ENCODE assay signal across 8 cellular contexts in the genomic region with DNA sequence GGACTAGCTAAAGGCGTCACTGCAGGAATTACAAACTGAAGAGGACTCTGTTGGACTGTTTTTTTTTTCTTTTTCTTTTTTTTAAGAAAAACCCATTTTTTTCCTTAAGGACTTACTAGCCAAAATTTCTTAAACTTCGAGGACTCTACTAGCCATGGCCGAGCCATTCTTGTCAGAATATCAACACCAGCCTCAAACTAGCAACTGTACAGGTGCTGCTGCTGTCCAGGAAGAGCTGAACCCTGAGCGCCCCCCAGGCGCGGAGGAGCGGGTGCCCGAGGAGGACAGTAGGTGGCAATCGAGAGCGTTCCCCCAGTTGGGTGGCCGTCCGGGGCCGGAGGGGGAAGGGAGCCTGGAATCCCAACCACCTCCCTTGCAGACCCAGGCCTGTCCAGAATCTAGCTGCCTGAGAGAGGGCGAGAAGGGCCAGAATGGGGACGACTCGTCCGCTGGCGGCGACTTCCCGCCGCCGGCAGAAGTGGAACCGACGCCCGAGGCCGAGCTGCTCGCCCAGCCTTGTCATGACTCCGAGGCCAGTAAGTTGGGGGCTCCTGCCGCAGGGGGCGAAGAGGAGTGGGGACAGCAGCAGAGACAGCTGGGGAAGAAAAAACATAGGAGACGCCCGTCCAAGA. TPM values are rescaled to one million over a fixed set of nuclear protein-coding genes. Genes with fewer than 3 reads are reported as not detected.
A peak's percentile ranks its signal among the peaks of the same experiment; 100 is the strongest.
DNase-seq lines count a peak whose midpoint lies in the region; ATAC-seq and TF ChIP-seq lines count a peak whose summit lies in the region.

No MANE protein-coding gene starts in this region.

- no peaks in the 10 kb centered on the region for H3K9me3 ChIP-seq in naive thymus-derived CD4-positive, alpha-beta T cell (ENCODE audit: control insufficient read depth in 2 of 3, low read length in 3 of 3)

- H3K27ac Mint-ChIP-seq in naive thymus-derived CD4-positive, alpha-beta T cell: peak overlapping the region; percentile 99 to 100 (median 100)

- H3K4me1 ChIP-seq in naive thymus-derived CD4-positive, alpha-beta T cell (ENCODE audit: control insufficient read depth in 2 of 2, insufficient read depth in 2 of 2, low read length in 2 of 2): peaks cover 21 to 31% of the 10 kb centered on the region in 2 donors

- CTCF ChIA-PET in naive thymus-derived CD4-positive, alpha-beta T cell (lab: Charles Lee): interaction anchor here (0.6 to 6.3 kb wide), 20 partner anchors 8 to 637 kb away, joined by 3 to 114 read pairs (median 6); a partner anchor contains a TSS

- peaks cover 0 to 7% (median 0%) of the 10 kb centered on the region in 5 donors for H3K27me3 Mint-ChIP-seq in naive thymus-derived CD4-positive, alpha-beta T cell

- H3K9me3 Mint-ChIP-seq in naive thymus-derived CD4-positive, alpha-beta T cell: peaks cover 0 to 13% (median 0%) of the 10 kb centered on the region in 11 donors

- peak overlapping the region; percentile 84 for H3K27ac ChIP-seq in naive thymus-derived CD4-positive, alpha-beta T cell (ENCODE audit: low read depth, low read length)
- peak overlapping the region; percentile 92 for H3K27ac ChIP-seq in substantia nigra (ENCODE audit: low read depth, low read length, poor library complexity, severe bottlenecking)

- H3K4me3 ChIP-seq in fibroblast of mammary gland (ENCODE audit: control insufficient read depth, low read depth, low read length): peak overlapping the region; percentile 63
- peak overlapping the region; percentile 93 for H3K4me3 ChIP-seq in naive thymus-derived CD4-positive, alpha-beta T cell (ENCODE audit: low read length)

- peak; percentile 82 for TF ChIP-seq CTCF in LNCAP (IDR thresholded peaks at IDR 0.05)
- TF ChIP-seq CTCF in fibroblast of mammary gland (conservative IDR thresholded peaks at IDR 0.05; ENCODE audit: control insufficient read depth, insufficient read depth, low read depth, low read length): peak; percentile 79

- H3K27me3 ChIP-seq in naive thymus-derived CD4-positive, alpha-beta T cell (ENCODE audit: control insufficient read depth in 2 of 2, insufficient read depth in 2 of 2, low read length in 2 of 2): no peaks in the 10 kb centered on the region

- intact Hi-C loops in naive thymus-derived CD4-positive, alpha-beta T cell (cut with micrococcal nuclease): loop anchor here (1.0 to 10.0 kb wide), 7 partner anchors 23 to 1043 kb away; a partner anchor contains a TSS

- peaks cover 18 to 63% (median 51%) of the 10 kb centered on the region in 7 donors for H3K4me1 Mint-ChIP-seq in naive thymus-derived CD4-positive, alpha-beta T cell

- H3K36me3 Mint-ChIP-seq in naive thymus-derived CD4-positive, alpha-beta T cell: peaks cover 0 to 15% (median 0%) of the 10 kb centered on the region in 5 donors

- DNase-seq in SIG-M5 treated with dmso at 0.1 percent for 504 hours (lab: John Stamatoyannopoulos, UW; ENCODE audit: unreplicated experiment) (peak; percentile 84), SIG-M5 (lab: John Stamatoyannopoulos, UW) (no peak), RPMI8226 (peak; percentile 85), fibroblast of mammary gland (ENCODE audit: low read depth) (peak; percentile 77), substantia nigra (lab: John Stamatoyannopoulos, UW) (peak in 47 of 49 donors; percentile 46 to 88 (median 72))
- peak; percentile 92 for DNase-seq in activated effector memory CD4-positive, alpha-beta T cell treated with anti-CD3 and anti-CD28 coated beads, Interleukin-2, amount 50 U/mL, for 16 hours
- peak; percentile 61 to 80 (median 65) for DNase-seq in naive thymus-derived CD4-positive, alpha-beta T cell

- POLR2A ChIA-PET in naive thymus-derived CD4-positive, alpha-beta T cell (lab: Charles Lee): interaction anchor here (0.8 to 10.7 kb wide), 17 partner anchors 11 to 248 kb away, joined by 3 to 516 read pairs (median 12); a partner anchor contains a TSS

- ATAC-seq in naive thymus-derived CD4-positive, alpha-beta T cell: peak; percentile 22

- peak overlapping the region; percentile 89 to 100 (median 99) for H3K4me3 Mint-ChIP-seq in naive thymus-derived CD4-positive, alpha-beta T cell

- peaks cover 0 to 6% (median 0%) of the 10 kb centered on the region in 3 experiments for H3K36me3 ChIP-seq in naive thymus-derived CD4-positive, alpha-beta T cell (ENCODE audit: control insufficient read depth in 2 of 3, insufficient read depth in 3 of 3, low read length in 3 of 3)

RNA-seq across cellular contexts. Expression of a gene that starts 0.9 kb away (rescaled TPM):
- total RNA-seq in naive thymus-derived CD4-positive, alpha-beta T cell: 10 to 100 TPM; 28.5 to 41.3 (median 37.6) TPM
- polyA plus RNA-seq in naive thymus-derived CD4-positive, alpha-beta T cell: 1 to 10 TPM; 5.1 to 6.1 TPM

RNA-seq across cellular contexts. Expression of a gene that starts 12.5 kb away (rescaled TPM):
- 1 to 10 TPM; 2.2 to 8.2 (median 3.4) TPM for total RNA-seq in naive thymus-derived CD4-positive, alpha-beta T cell
- polyA plus RNA-seq in naive thymus-derived CD4-positive, alpha-beta T cell: 1 to 10 TPM; 2.4 to 3.2 TPM

RNA-seq across cellular contexts. Expression of a gene that starts 13.7 kb away (rescaled TPM):
- 10 to 100 TPM; 17.9 to 59.5 (median 31.3) TPM for total RNA-seq in naive thymus-derived CD4-positive, alpha-beta T cell
- 10 to 100 TPM; 12.3 to 13.9 TPM for polyA plus RNA-seq in naive thymus-derived CD4-positive, alpha-beta T cell

RNA-seq across cellular contexts. Expression of a gene that starts 16.8 kb away (rescaled TPM):
- 1 to 10 TPM; 2.0 to 5.1 (median 3.2) TPM for total RNA-seq in naive thymus-derived CD4-positive, alpha-beta T cell
- under 1 TPM in 1 of 2 donors, not detected in 1; 0.21 TPM for polyA plus RNA-seq in naive thymus-derived CD4-positive, alpha-beta T cell
